Comparison of ENCODE assay signal across 16 cellular contexts in the genomic region with DNA sequence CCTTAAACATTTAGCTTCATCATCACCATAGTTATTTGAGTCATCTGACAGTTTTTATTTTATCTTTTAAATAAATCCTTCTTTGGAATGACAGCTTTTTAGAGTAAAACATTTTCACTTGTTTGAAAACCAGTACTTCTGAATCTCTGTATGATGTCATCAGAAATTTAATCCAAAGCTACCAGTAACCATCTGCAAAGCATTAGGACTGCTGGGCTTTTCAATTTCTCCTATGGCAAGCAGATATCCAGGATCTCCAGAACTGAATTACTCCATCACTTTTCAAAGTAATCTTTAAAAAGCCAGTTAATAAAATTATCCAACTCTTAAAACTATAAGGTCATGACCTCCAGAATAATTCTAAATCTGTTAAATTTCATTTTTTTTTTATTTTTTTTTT. TPM values are rescaled to one million over a fixed set of nuclear protein-coding genes. Genes with fewer than 3 reads are reported as not detected.
A peak's percentile ranks its signal among the peaks of the same experiment; 100 is the strongest.
DNase-seq lines count a peak whose midpoint lies in the region; ATAC-seq, FAIRE-seq and TF ChIP-seq lines count a peak whose summit lies in the region.
"Had no signal": no experiment of that assay in that cellular context is flagged by ENCODE, and none has a peak within 500 bp of the region (broad histone marks: within the 10 kb centered on the region; RNA-seq: fewer than 3 reads in every experiment).

No MANE protein-coding gene starts in this region.

- TF ChIP-seq POLR2A in K562 (conservative IDR thresholded peaks at IDR 0.05), result no peak

- intact Hi-C loops in K562 (cut with micrococcal nuclease), result no loop called here

- ATAC-seq in K562, result no peak

- H3K27me3 ChIP-seq in K562 (ENCODE audit: control insufficient read depth in 2 of 2, insufficient read depth in 2 of 2, low read length in 2 of 2) (no peaks in the 10 kb centered on the region), brain microvascular endothelial cell (replicated peaks) (no peaks in the 10 kb centered on the region)

- no peak for TF ChIP-seq EP300 in K562 (IDR thresholded peaks at IDR 0.05; ENCODE audit: low read length)

- BruUV-seq in K562 (replicated peaks; lab: Mats Ljungman, UMichigan), result no TSS peak

- no peak for FAIRE-seq in K562 (lab: Jason Lieb, UNC)
- FAIRE-seq: HTR-8/SVneo had no signal

- no peaks in the 10 kb centered on the region for H3K79me2 ChIP-seq in K562 (ENCODE audit: control insufficient read depth, insufficient read depth, low read length)

- H3K27ac ChIP-seq in K562 (ENCODE audit: extremely low read depth, low read depth, low read length), result no peak overlapping the region
- no peak overlapping the region for H3K27ac ChIP-seq in brain microvascular endothelial cell
- H3K27ac ChIP-seq: C4-2B, HL-60 had no signal

- no peak overlapping the region for H3K4me3 ChIP-seq in AG10803 (ENCODE audit: low read length)
- H3K4me3 ChIP-seq in K562, result no peak overlapping the region
- H3K4me3 ChIP-seq in foreskin fibroblast (ENCODE audit: low read depth in 1 of 2, low read length in 2 of 2), result no peak overlapping the region
- H3K4me3 ChIP-seq in brain microvascular endothelial cell (ENCODE audit: low read depth, low read length), result no peak overlapping the region

- peaks cover 3% of the 10 kb centered on the region; the same call in 1 of the 2 replicates for H3K9me3 ChIP-seq in K562 (replicated peaks; ENCODE audit: control insufficient read depth, insufficient read depth, low read depth, low read length)

- CTCF ChIA-PET in K562 (lab: Yijun Ruan, JAX; ENCODE audit: low intra/inter-chr PET ratio), result no interaction called here

- H3K9me1 ChIP-seq in K562 (ENCODE audit: control insufficient read depth, insufficient read depth, low read length), result no peaks in the 10 kb centered on the region

- H4K20me1 ChIP-seq in K562 (replicated peaks; ENCODE audit: control insufficient read depth, insufficient read depth, low read length), result no peaks in the 10 kb centered on the region

- no peak overlapping the region for H3K4me2 ChIP-seq in K562 (ENCODE audit: insufficient read depth, low read length)

- peaks cover 4% of the 10 kb centered on the region; the same call in 1 of the 3 replicates for H3K36me3 ChIP-seq in K562 (ENCODE audit: control insufficient read depth, insufficient read depth, low read length)
- H3K36me3 ChIP-seq in brain microvascular endothelial cell (replicated peaks), result peaks cover 11% of the 10 kb centered on the region

- in situ Hi-C loops in K562 (cut with MboI), result no loop called here
- in situ Hi-C loops in brain microvascular endothelial cell (cut with HindIII; ENCODE audit: low pct_ligation_motif_present, low sequenced_read_pairs), result no loop called here

- no peak for TF ChIP-seq RAD21 in K562 (CRISPR knock-in tag; conservative IDR thresholded peaks at IDR 0.05 in 1 of 2, IDR thresholded peaks at IDR 0.05 in 1 of 2)

- no peak overlapping the region for H2AFZ ChIP-seq in K562 (ENCODE audit: low read depth, low read length)

- H3K4me1 ChIP-seq in K562 (replicated peaks in 1 of 2; ENCODE audit: control insufficient read depth in 2 of 2, insufficient read depth in 2 of 2, low read length in 2 of 2), result peaks cover 2 to 8% of the 10 kb centered on the region in 2 experiments; a peak in 3 of 5 replicates

- H3K9ac ChIP-seq in K562 (ENCODE audit: insufficient read depth in 1 of 2, low read depth in 2 of 2, low read length in 2 of 2), result no peak overlapping the region

- POLR2A ChIA-PET in K562 (lab: Yijun Ruan, JAX), result interaction anchor here (1.2 kb wide), 1 partner anchor 10 kb away, joined by 3 read pairs; no protein-coding TSS in a partner anchor

- peak; percentile 41 for DNase-seq in AG10803 (ENCODE audit: low read depth)
- DNase-seq in HCEC 1CT, result peak; percentile 3
- no peak for DNase-seq in K562 (ENCODE audit: extremely low read depth in 1 of 4, low spot score in 3 of 4)
- DNase-seq in foreskin fibroblast, result peak; percentile 16 to 71
- no peak for DNase-seq in brain microvascular endothelial cell
- DNase-seq in NCI-H510A (lab: John Stamatoyannopoulos, UW), result no peak
- DNase-seq in MV-4-11 (lab: John Stamatoyannopoulos, UW), result no peak
- DNase-seq: DMS153, H9, NCI-H1417, NCI-H1930, NCI-H446, RPMI8226 had no signal

- TF ChIP-seq CTCF in AG10803 (conservative IDR thresholded peaks at IDR 0.05; ENCODE audit: low read length) (no peak), K562 (IDR thresholded peaks at IDR 0.05 in 2 of 3, conservative IDR thresholded peaks at IDR 0.05 in 1 of 3; ENCODE audit: insufficient read depth in 2 of 3, low read depth in 1 of 3, low read length in 3 of 3) (no peak), foreskin fibroblast (IDR thresholded peaks at IDR 0.05; ENCODE audit: low read depth, low read length) (no peak), brain microvascular endothelial cell (IDR thresholded peaks at IDR 0.05; ENCODE audit: low read depth, low read length, missing control alignments) (no peak)

TF ChIP-seq in K562, 482 proteins besides CTCF, POLR2A, EP300 and RAD21:
- TF ChIP-seq, protein P1, sequence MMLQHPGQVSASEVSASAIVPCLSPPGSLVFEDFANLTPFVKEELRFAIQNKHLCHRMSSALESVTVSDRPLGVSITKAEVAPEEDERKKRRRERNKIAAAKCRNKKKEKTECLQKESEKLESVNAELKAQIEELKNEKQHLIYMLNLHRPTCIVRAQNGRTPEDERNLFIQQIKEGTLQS (IDR thresholded peaks at IDR 0.05), result peak; percentile 45; the same call in 1 of the 2 replicates
- TF ChIP-seq, protein P1 (CRISPR knock-in tag; conservative IDR thresholded peaks at IDR 0.05), result no peak
- no peak for TF ChIP-seq ZNF224 (CRISPR knock-in tag; IDR thresholded peaks at IDR 0.05)

RNA-seq across cellular contexts. Expression of gene CHCT1, which starts 51.5 kb away (rescaled TPM):
- not detected in 2 replicates for total RNA-seq in K562 (2011; cell fraction: chromatin; rRNA removed; ENCODE audit: low replicate concordance)
- total RNA-seq in K562 (2011; cell fraction: nucleolus; rRNA removed), result not detected in 2 replicates
- not detected in 2 replicates for total RNA-seq in K562 (2011; cell fraction: nucleoplasm; rRNA removed)
- not detected in 2 replicates for total RNA-seq in K562 (2014; rRNA removed)
- total RNA-seq in K562 (2014; rRNA removed; fragmentation: Illumina TruSeq; extraction: Trizol), result not detected in 2 replicates
- total RNA-seq in K562 (2015; rRNA removed; fragmentation: Illumina TruSeq; extraction: Trizol), result not detected in 2 replicates
- not detected in 2 replicates for total RNA-seq in K562 (2021)
- not detected in 2 replicates for polyA plus RNA-seq in K562 (2011; rRNA removed)
- polyA plus RNA-seq in K562 (2011; cell fraction: cytosol; rRNA removed), result 0.07 TPM in 1 of 2 replicates, not detected in the other
- not detected in 2 replicates for polyA plus RNA-seq in K562 (2011; cell fraction: nucleus; rRNA removed)
- not detected in 2 replicates for polyA plus RNA-seq in K562 (2012)
- not detected in 2 replicates for polyA plus RNA-seq in K562 (2014; fragmentation: Illumina TruSeq; extraction: Trizol)
- polyA plus RNA-seq in K562 (2014; fragmentation: Nextera tagmentation; extraction: Ambion mirVana), result not detected
- not detected in 2 replicates for polyA plus RNA-seq in K562 (2014; rRNA removed)
- not detected in 2 replicates for polyA minus RNA-seq in K562 (2011; rRNA and poly(A)+ RNA removed)
- polyA minus RNA-seq in K562 (2011; cell fraction: cytosol; rRNA and poly(A)+ RNA removed), result not detected in 2 replicates
- polyA minus RNA-seq in K562 (2011; cell fraction: nucleus; rRNA and poly(A)+ RNA removed), result not detected in 2 replicates
- total RNA-seq: H9 had no signal

RNA-seq across cellular contexts. Expression of gene APPBP2, which starts 52.3 kb away (rescaled TPM):
- 18.9 and 23.0 TPM in 2 replicates for total RNA-seq in K562 (2011; cell fraction: chromatin; rRNA removed; ENCODE audit: low replicate concordance)
- total RNA-seq in K562 (2011; cell fraction: nucleolus; rRNA removed), result 4.7 and 6.0 TPM in 2 replicates
- total RNA-seq in K562 (2011; cell fraction: nucleoplasm; rRNA removed), result 8.2 and 9.9 TPM in 2 replicates
- total RNA-seq in K562 (2014; rRNA removed) (5.1 and 6.1 TPM in 2 replicates), K562 (2014; rRNA removed; fragmentation: Illumina TruSeq; extraction: Trizol) (16.8 and 19.0 TPM in 2 replicates), K562 (2015; rRNA removed; fragmentation: Illumina TruSeq; extraction: Trizol) (9.4 and 10.0 TPM in 2 replicates), K562 (2021) (14.7 and 15.4 TPM in 2 replicates)
- polyA plus RNA-seq in K562 (2011; rRNA removed) (12.6 and 15.5 TPM in 2 replicates), K562 (2014; fragmentation: Illumina TruSeq; extraction: Trizol) (5.3 and 6.9 TPM in 2 replicates), K562 (2014; fragmentation: Nextera tagmentation; extraction: Ambion mirVana) (1 to 10 TPM; 2.7 to 3.4 TPM), K562 (2014; rRNA removed) (3.7 and 5.4 TPM in 2 replicates)
- polyA plus RNA-seq in K562 (2011; cell fraction: cytosol; rRNA removed), result 1.6 and 4.8 TPM in 2 replicates
- polyA plus RNA-seq in K562 (2011; cell fraction: nucleus; rRNA removed), result 4.1 and 7.1 TPM in 2 replicates
- polyA plus RNA-seq in K562 (2012), result 8.8 and 9.0 TPM in 2 replicates
- polyA minus RNA-seq in K562 (2011; rRNA and poly(A)+ RNA removed), result 26.3 and 28.3 TPM in 2 replicates
- 5.3 and 10.0 TPM in 2 replicates for polyA minus RNA-seq in K562 (2011; cell fraction: cytosol; rRNA and poly(A)+ RNA removed)
- polyA minus RNA-seq in K562 (2011; cell fraction: nucleus; rRNA and poly(A)+ RNA removed), result 3.6 and 7.4 TPM in 2 replicates

Comparison
In these comparisons a context has a peak if more than half of its experiments do, and no peak if none do; other contexts are left out.
1. DNase-seq: peak in AG10803 (single experiment), HCEC 1CT (single experiment) and foreskin fibroblast (2 of 2); none in K562 (0 of 4), brain microvascular endothelial cell (single experiment), NCI-H510A (single experiment) and MV-4-11 (single experiment).